In the genomic region with DNA sequence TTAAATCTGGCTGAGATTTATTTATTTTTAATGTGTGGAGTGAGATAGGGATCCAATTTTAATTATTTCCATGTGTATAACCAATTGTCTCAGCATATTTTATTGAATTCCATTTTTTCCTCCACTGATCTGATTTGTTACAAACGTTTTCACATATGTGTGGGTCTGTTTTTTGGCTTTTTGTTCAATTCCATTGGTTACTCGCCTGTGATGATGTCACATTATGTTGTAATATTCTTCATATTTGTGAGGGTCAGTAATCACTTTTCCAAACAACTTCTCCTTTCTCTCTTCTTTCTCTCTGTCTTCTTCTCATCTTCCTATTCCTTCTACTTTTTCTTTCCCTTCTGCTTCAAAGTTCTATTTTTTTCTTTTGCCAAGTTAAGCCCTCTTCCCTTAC, we compare ENCODE assay signal across 15 cellular contexts.
A peak's percentile ranks its signal among the peaks of the same experiment; 100 is the strongest.
DNase-seq lines count a peak whose midpoint lies in the region; FAIRE-seq and TF ChIP-seq lines count a peak whose summit lies in the region.
"Had no signal": no experiment of that assay in that cellular context is flagged by ENCODE, and none has a peak within 500 bp of the region (broad histone marks: within the 10 kb centered on the region; RNA-seq: fewer than 3 reads in every experiment).

No MANE protein-coding gene starts in this region.

- TF ChIP-seq CTCF in ascending aorta (IDR thresholded peaks at IDR 0.05): no peak

- no CpG with 5 or more reads among the region's 2 CpGs for WGBS in mesenchymal stem cell

- no peak overlapping the region for H4K8ac ChIP-seq in mesenchymal stem cell (ENCODE audit: low read length)

- H3K4me2 ChIP-seq in mesenchymal stem cell (ENCODE audit: low read length, poor library complexity, severe bottlenecking): no peak overlapping the region

- H2BK12ac ChIP-seq in mesenchymal stem cell (ENCODE audit: low read length in 2 of 2): no peak overlapping the region

- no peaks in the 10 kb centered on the region for H3K36me3 ChIP-seq in mesenchymal stem cell (ENCODE audit: control insufficient read depth in 1 of 2, insufficient read depth in 2 of 2, low read depth in 1 of 2, low read length in 2 of 2)
- no peaks in the 10 kb centered on the region for H3K36me3 ChIP-seq in ascending aorta
- H3K36me3 ChIP-seq: HAP-1 had no signal

- H2BK120ac ChIP-seq in mesenchymal stem cell (ENCODE audit: low read depth, low read length): no peak overlapping the region

- peak overlapping the region; percentile 42 for H3K9ac ChIP-seq in mesenchymal stem cell (ENCODE audit: low read length)

- FAIRE-seq in H54 (lab: Jason Lieb, UNC): no peak

- H2BK5ac ChIP-seq in mesenchymal stem cell (ENCODE audit: low read depth, low read length, poor library complexity, severe bottlenecking): no peak overlapping the region

- H2AFZ ChIP-seq in mesenchymal stem cell (ENCODE audit: low read depth, low read length): no peak overlapping the region

- peak; percentile 17 for DNase-seq in EL
- peak; percentile 33 for DNase-seq in HCEC 1CT
- peak; percentile 39 for DNase-seq in fibroblast of gingiva (ENCODE audit: low read depth)
- DNase-seq in mesenchymal stem cell: no peak
- DNase-seq in H54 (ENCODE audit: insufficient read length, low spot score): no peak
- no peak for DNase-seq in ascending aorta (ENCODE audit: low spot score in 2 of 2)
- no peak for DNase-seq in stimulated activated CD4-positive, alpha-beta T cell treated with anti-CD3 and anti-CD28 coated beads, Interleukin-15, amount 100 ng/mL, for 24 hours
- DNase-seq: COR-L47, KBM-7, NCI-H1105 treated with DMSO at 0.1 percent for 48 hours, NCI-H1694 treated with DMSO at 0.1 percent for 48 hours, NCI-H510A treated with DMSO at 0.1 percent for 48 hours, NCI-H774, SW 1271 had no signal

- no peaks in the 10 kb centered on the region for H3K27me3 ChIP-seq in mesenchymal stem cell (ENCODE audit: control insufficient read depth in 1 of 2, insufficient read depth in 1 of 2, low read length in 2 of 2)
- H3K27me3 ChIP-seq in ascending aorta: no peaks in the 10 kb centered on the region

- H3K4me3 ChIP-seq in mesenchymal stem cell (ENCODE audit: insufficient read depth in 1 of 2, low read depth in 1 of 2, low read length in 2 of 2) (no peak overlapping the region), ascending aorta (no peak overlapping the region)
- H3K4me3 ChIP-seq: HAP-1 had no signal

- H3K9me3 ChIP-seq in mesenchymal stem cell (ENCODE audit: control insufficient read depth, low read length) (peaks cover 6% of the 10 kb centered on the region), ascending aorta (no peaks in the 10 kb centered on the region)
- H3K9me3 ChIP-seq: HAP-1 had no signal

- H4K91ac ChIP-seq in mesenchymal stem cell (ENCODE audit: low read length): no peak overlapping the region

- H3K4ac ChIP-seq in mesenchymal stem cell (ENCODE audit: low read depth in 1 of 2, low read length in 2 of 2): no peak overlapping the region

- intact Hi-C loops in ascending aorta (cut with DNase I): no loop called here

- H3K79me1 ChIP-seq in mesenchymal stem cell (replicated peaks; ENCODE audit: low read length, poor library complexity, severe bottlenecking): no peaks in the 10 kb centered on the region

- no peak overlapping the region for H2BK15ac ChIP-seq in mesenchymal stem cell (ENCODE audit: low read depth, poor library complexity, severe bottlenecking)

- no peak overlapping the region for H3K27ac ChIP-seq in mesenchymal stem cell (ENCODE audit: low read length, poor library complexity, severe bottlenecking)
- H3K27ac ChIP-seq in ascending aorta: no peak overlapping the region

- H3K14ac ChIP-seq in mesenchymal stem cell (ENCODE audit: low read length in 2 of 2): no peak overlapping the region

- no peak overlapping the region for H2AK5ac ChIP-seq in mesenchymal stem cell (ENCODE audit: low read length, severe bottlenecking)

- H3K18ac ChIP-seq in mesenchymal stem cell (ENCODE audit: low read depth in 1 of 2, low read length in 2 of 2): no peak overlapping the region

- no peaks in the 10 kb centered on the region for H3K4me1 ChIP-seq in mesenchymal stem cell (ENCODE audit: control insufficient read depth, insufficient read depth, low read depth, low read length)
- no peaks in the 10 kb centered on the region for H3K4me1 ChIP-seq in ascending aorta
- H3K4me1 ChIP-seq: HAP-1 had no signal

- TF ChIP-seq POLR2A in H54 (IDR thresholded peaks at IDR 0.05; ENCODE audit: low read depth, low read length): no peak

- H3K23ac ChIP-seq in mesenchymal stem cell (ENCODE audit: low read length in 2 of 2): no peak overlapping the region

Comparison
In these comparisons a context has a peak if more than half of its experiments do, and no peak if none do; other contexts are left out.
1. DNase-seq: peak in EL (single experiment), HCEC 1CT (single experiment) and fibroblast of gingiva (single experiment); none in mesenchymal stem cell (single experiment), H54 (single experiment), ascending aorta (0 of 2) and stimulated activated CD4-positive, alpha-beta T cell treated with anti-CD3 and anti-CD28 coated beads, Interleukin-15, amount 100 ng/mL, for 24 hours (single experiment).